Comparison of ENCODE assay signal across 34 cellular contexts in genomic region chr3:48568476-48568875, GRCh38. TPM values are rescaled to one million over a fixed set of nuclear protein-coding genes. Genes with fewer than 3 reads are reported as not detected.
"Had no signal": no experiment of that assay in that cellular context is flagged by ENCODE, and none has a peak within 500 bp of the region (broad histone marks: within the 10 kb centered on the region; RNA-seq: fewer than 3 reads in every experiment).

No MANE protein-coding gene starts in this region.

- H3K4me2 ChIP-seq: smooth muscle cell had no signal

- H2AFZ ChIP-seq: parathyroid adenoma had no signal

- H3K27me3 ChIP-seq: ovary, right lobe of liver, spleen, stomach, thyroid gland, tibial nerve, upper lobe of left lung, vagina had no signal

- H3K4me1 ChIP-seq: parathyroid adenoma, psoas muscle, right lobe of liver, thyroid gland had no signal

- H3K4me3 ChIP-seq: ovary, psoas muscle, right lobe of liver, skin epidermis, smooth muscle cell, spleen, stomach, thoracic aorta, thyroid gland, tibial nerve, upper lobe of left lung, vagina had no signal

- H3K9ac ChIP-seq: parathyroid adenoma had no signal

- H3K9me3 ChIP-seq: ovary, psoas muscle, right lobe of liver, spleen, stomach, thoracic aorta, thyroid gland, tibial nerve, upper lobe of left lung, vagina had no signal

- ATAC-seq: naive thymus-derived CD8-positive, alpha-beta T cell; natural killer cell treated with Interleukin-12 subunit alpha and Interleukin-12 subunit beta and Interleukin-15 and Interleukin-18, amount 100 ng/mL, for 72 hours; psoas muscle; right cardiac atrium; right lobe of liver; stimulated activated memory B cell treated with anti-CD40 and anti-IgM and Interleukin-4, amounts not matched to agents 10 μg/mL and 1 μg/mL and 100 μg/mL, for 72 hours; stimulated activated naive CD8-positive, alpha-beta T cell treated with anti-CD3 and anti-CD28 coated beads, Interleukin-15, Interleukin-2, amounts not matched to agents 100 U/mL and 50 U/mL, for 24 hours had no signal

- DNase-seq: naive B cell; naive thymus-derived CD8-positive, alpha-beta T cell; nephron progenitor cell; occipital lobe; ovary; posterior cingulate gyrus; psoas muscle; right cardiac atrium; right lobe of liver; spleen; stimulated activated CD4-positive, alpha-beta T cell treated with anti-CD3 and anti-CD28 coated beads, Interleukin-12 subunit alpha, Interleukin-12 subunit beta, amount 100 ng/mL, for 4 hours; stimulated activated CD4-positive, alpha-beta T cell treated with anti-CD3 and anti-CD28 coated beads, Interleukin-2, amount 100 ng/mL, for 24 hours; stimulated activated CD4-positive, alpha-beta T cell treated with anti-CD3 and anti-CD28 coated beads, Interleukin-2, amount 100 ng/mL, for 48 hours; stimulated activated CD4-positive, alpha-beta T cell treated with anti-CD3 and anti-CD28 coated beads, Interleukin-4, amount 100 ng/mL, for 24 hours; stimulated activated naive CD4-positive, alpha-beta T cell; stimulated activated naive CD8-positive, alpha-beta T cell treated with anti-CD3 and anti-CD28 coated beads, Interleukin-15, Interleukin-2, amounts not matched to agents 100 U/mL and 50 U/mL, for 24 hours; stomach; thyroid gland; trophoblast cell had no signal

- H3K27ac ChIP-seq: ovary, parathyroid adenoma, psoas muscle, right lobe of liver, spleen, stomach, thoracic aorta, thyroid gland, tibial nerve, upper lobe of left lung, vagina had no signal

- H3K36me3 ChIP-seq: ovary, right lobe of liver, spleen, stomach, thoracic aorta, thyroid gland, upper lobe of left lung had no signal

RNA-seq across cellular contexts. Expression of gene UCN2, which starts 4.9 kb away (rescaled TPM):
- total RNA-seq: natural killer cell treated with Interleukin-12 subunit alpha and Interleukin-12 subunit beta and Interleukin-15 and Interleukin-18, amount 100 ng/mL, for 72 hours; occipital lobe; right cardiac atrium; right lobe of liver; subcutaneous adipose tissue; temporal lobe; thyroid gland; upper lobe of left lung had no signal
- polyA plus RNA-seq: naive thymus-derived CD8-positive, alpha-beta T cell had no signal

RNA-seq across cellular contexts. Expression of gene TMEM89, which starts 53.1 kb away (rescaled TPM):
- total RNA-seq: naive thymus-derived CD8-positive, alpha-beta T cell; natural killer cell treated with Interleukin-12 subunit alpha and Interleukin-12 subunit beta and Interleukin-15 and Interleukin-18, amount 100 ng/mL, for 72 hours; occipital lobe; osteoblast; ovary; progenitor cell of endocrine pancreas; psoas muscle; renal cortical epithelial cell; right cardiac atrium; right lobe of liver; smooth muscle cell; spleen; stomach; subcutaneous adipose tissue; temporal lobe; thyroid gland; tibial nerve; ureter; vagina had no signal
- polyA plus RNA-seq: naive thymus-derived CD8-positive, alpha-beta T cell; ovary; psoas muscle; right cardiac atrium had no signal
